Comparison of ENCODE assay signal across 20 cellular contexts in genomic region chr19:47323872-47324271, GRCh38. TPM values are rescaled to one million over a fixed set of nuclear protein-coding genes. Genes with fewer than 3 reads are reported as not detected.
DNase-seq lines count a peak whose midpoint lies in the region; ATAC-seq and TF ChIP-seq lines count a peak whose summit lies in the region.
"Had no signal": no experiment of that assay in that cellular context is flagged by ENCODE, and none has a peak within 500 bp of the region (broad histone marks: within the 10 kb centered on the region; RNA-seq: fewer than 3 reads in every experiment).

No MANE protein-coding gene starts in this region.

- H3K9me3 ChIP-seq in right atrium auricular region, result no peaks in the 10 kb centered on the region
- H3K9me3 ChIP-seq in right cardiac atrium (ENCODE audit: control insufficient read depth, low read length), result no peaks in the 10 kb centered on the region
- no peaks in the 10 kb centered on the region for H3K9me3 ChIP-seq in upper lobe of right lung
- H3K9me3 ChIP-seq in OCI-LY7 (ENCODE audit: low read length), result no peaks in the 10 kb centered on the region
- H3K9me3 ChIP-seq: vagina had no signal

- intact Hi-C loops in Right ventricle myocardium superior (cut with DNase I) (no loop called here), right cardiac atrium (cut with DNase I) (no loop called here), upper lobe of right lung (cut with DNase I) (no loop called here), OCI-LY7 (cut with micrococcal nuclease; ENCODE audit: unreplicated experiment) (no loop called here)

- H3K36me3 ChIP-seq in right atrium auricular region (no peaks in the 10 kb centered on the region), rectal smooth muscle tissue (ENCODE audit: control insufficient read depth, insufficient read depth, low read length) (peaks cover 3% of the 10 kb centered on the region), upper lobe of right lung (no peaks in the 10 kb centered on the region), OCI-LY7 (ENCODE audit: insufficient read depth, low read length) (no peaks in the 10 kb centered on the region)
- H3K36me3 ChIP-seq: vagina had no signal

- 71% methylated on average over 12 of the region's 12 CpGs for WGBS in right cardiac atrium

- no peaks in the 10 kb centered on the region for H3K9me2 ChIP-seq in OCI-LY7 (ENCODE audit: insufficient read depth, low read length)

- no peaks in the 10 kb centered on the region for H3K79me2 ChIP-seq in OCI-LY7 (ENCODE audit: insufficient read depth, low read depth, low read length)

- no peaks in the 10 kb centered on the region for H4K20me1 ChIP-seq in OCI-LY7 (ENCODE audit: insufficient read depth, low read length)

- POLR2A ChIA-PET in OCI-LY7 (lab: Charles Lee), result interaction anchor here (0.6 kb wide), 1 partner anchor 127 kb away, joined by 3 read pairs; no protein-coding TSS in a partner anchor

- DNase-seq in Right ventricle myocardium superior (no peak), right atrium auricular region (ENCODE audit: low spot score) (no peak), right cardiac atrium (peak in 1 of 3 donors; percentile 68), upper lobe of right lung (no peak), OCI-LY7 (ENCODE audit: low spot score) (no peak)
- DNase-seq: activated CD4-positive, alpha-beta T cell treated with anti-CD3 and anti-CD28 coated beads, Interleukin-2, amount 50 U/mL, for 48 hours; activated naive CD4-positive, alpha-beta T cell treated with Interleukin-2 at 50 U/mL for 16 hours; activated T-cell treated with anti-CD3 and anti-CD28 coated beads for 4 hours; NCI-H2029; SIG-M5; stimulated activated CD4-positive, alpha-beta T cell treated with anti-CD3 and anti-CD28 coated beads, Interleukin-1b, Interleukin-23, amount 100 ng/mL, for 48 hours; stimulated activated naive CD4-positive, alpha-beta T cell had no signal

- TF ChIP-seq CTCF in right atrium auricular region (IDR thresholded peaks at IDR 0.05), result no peak
- no peak for TF ChIP-seq CTCF in upper lobe of right lung (IDR thresholded peaks at IDR 0.05)
- no peak for TF ChIP-seq CTCF in OCI-LY7 (conservative IDR thresholded peaks at IDR 0.05; ENCODE audit: low read length)

- H3K27me3 ChIP-seq in right atrium auricular region, result no peaks in the 10 kb centered on the region
- no peaks in the 10 kb centered on the region for H3K27me3 ChIP-seq in right cardiac atrium (ENCODE audit: control insufficient read depth, insufficient read depth)
- no peaks in the 10 kb centered on the region for H3K27me3 ChIP-seq in rectal smooth muscle tissue (ENCODE audit: control insufficient read depth, insufficient read depth, low read length)
- H3K27me3 ChIP-seq in upper lobe of right lung, result peaks cover 5% of the 10 kb centered on the region
- H3K27me3 ChIP-seq: vagina had no signal

- ATAC-seq in Right ventricle myocardium superior (ENCODE audit: poor library complexity) (peak; percentile 64), right cardiac atrium (peak; percentile 49 to 69), upper lobe of right lung (peak; percentile 51), GM18861 (IDR thresholded peaks at IDR 0.05; ENCODE audit: unreplicated experiment) (no peak), GM18867 (IDR thresholded peaks at IDR 0.05; ENCODE audit: unreplicated experiment) (no peak)

- H3K9ac ChIP-seq in rectal smooth muscle tissue (ENCODE audit: low read length), result no peak overlapping the region
- H3K9ac ChIP-seq: KMS-11 had no signal

- H3K4me3 ChIP-seq in right atrium auricular region, result peak overlapping the region in 1 of 2 donors; percentile 4
- no peak overlapping the region for H3K4me3 ChIP-seq in right cardiac atrium (ENCODE audit: low read length)
- no peak overlapping the region for H3K4me3 ChIP-seq in rectal smooth muscle tissue (ENCODE audit: low read length)
- H3K4me3 ChIP-seq in upper lobe of right lung, result no peak overlapping the region
- H3K4me3 ChIP-seq in OCI-LY7 (ENCODE audit: low read depth, low read length, poor library complexity, severe bottlenecking), result no peak overlapping the region
- H3K4me3 ChIP-seq: vagina had no signal

- H3K27ac ChIP-seq in right atrium auricular region (peak overlapping the region in 1 of 2 donors; percentile 39), right cardiac atrium (ENCODE audit: low read length) (peak overlapping the region; percentile 1), rectal smooth muscle tissue (ENCODE audit: low read depth, low read length) (peak overlapping the region; percentile 46), upper lobe of right lung (peak overlapping the region; percentile 55), OCI-LY7 (ENCODE audit: low read depth, low read length, poor library complexity, severe bottlenecking) (no peak overlapping the region)
- H3K27ac ChIP-seq: KMS-11, vagina had no signal

- H3K4me1 ChIP-seq in right atrium auricular region, result no peaks in the 10 kb centered on the region
- no peaks in the 10 kb centered on the region for H3K4me1 ChIP-seq in right cardiac atrium (ENCODE audit: control insufficient read depth, insufficient read depth, low read length)
- H3K4me1 ChIP-seq in rectal smooth muscle tissue (ENCODE audit: control insufficient read depth, insufficient read depth, low read length), result no peaks in the 10 kb centered on the region
- no peaks in the 10 kb centered on the region for H3K4me1 ChIP-seq in upper lobe of right lung
- H3K4me1 ChIP-seq in OCI-LY7 (ENCODE audit: insufficient read depth, low read length, poor library complexity, severe bottlenecking), result no peaks in the 10 kb centered on the region
- H3K4me1 ChIP-seq: vagina had no signal

- H3K4me2 ChIP-seq in OCI-LY7 (ENCODE audit: low read length), result no peak overlapping the region
- H3K4me2 ChIP-seq: KMS-11 had no signal

- CTCF ChIA-PET in OCI-LY7 (lab: Charles Lee; ENCODE audit: unreplicated experiment), result no interaction called here

- H2AFZ ChIP-seq in OCI-LY7 (ENCODE audit: low read length), result no peak overlapping the region

- no TSS peak for BruUV-seq in OCI-LY7 (replicated peaks; lab: Mats Ljungman, UMichigan)

RNA-seq across cellular contexts. Expression of gene C5AR2, which starts 8.1 kb away (rescaled TPM):
- total RNA-seq in Right ventricle myocardium superior (0.78 TPM), right atrium auricular region (1 to 10 TPM; 1.1 to 3.3 TPM), right cardiac atrium (1 to 10 TPM in 3 of 4 donors, under 1 TPM in 1; 0.65 to 2.5 (median 1.4) TPM), upper lobe of right lung (3.5 TPM), OCI-LY7 (2022) (2.6 and 3.5 TPM in 2 replicates)
- polyA plus RNA-seq in right cardiac atrium, result 0.79 TPM
- 0.70 and 2.9 TPM in 2 replicates for total RNA-seq in OCI-LY7 (2014; rRNA removed; shearing (Covaris generic))
- total RNA-seq: astrocyte, fibroblast of villous mesenchyme, NCI-H460 had no signal

RNA-seq across cellular contexts. Expression of gene C5AR1, which starts 14.2 kb away (rescaled TPM):
- total RNA-seq in Right ventricle myocardium superior (3.4 TPM), right atrium auricular region (10 to 100 TPM in 1 of 2 donors, 1 to 10 TPM in 1; 4.6 to 14.3 TPM), right cardiac atrium (10 to 100 TPM in 1 of 4 donors, 1 to 10 TPM in 3; 5.9 to 11.7 (median 6.9) TPM), upper lobe of right lung (58.9 TPM), OCI-LY7 (2022) (1.1 TPM in 1 of 2 replicates, not detected in the other)
- 2.3 TPM for polyA plus RNA-seq in right cardiac atrium
- not detected in 2 replicates for total RNA-seq in OCI-LY7 (2014; rRNA removed; shearing (Covaris generic))

RNA-seq across cellular contexts. Expression of gene DHX34, which starts 25.2 kb away (rescaled TPM):
- total RNA-seq in Right ventricle myocardium superior, result 6.4 TPM
- total RNA-seq in right atrium auricular region, result 1 to 10 TPM; 5.1 to 8.2 TPM
- 1 to 10 TPM; 5.5 to 8.1 (median 6.1) TPM for total RNA-seq in right cardiac atrium
- polyA plus RNA-seq in right cardiac atrium, result 5.5 TPM
- total RNA-seq in upper lobe of right lung, result 15.8 TPM
- total RNA-seq in OCI-LY7 (2014; rRNA removed; shearing (Covaris generic)), result 23.0 and 32.2 TPM in 2 replicates
- 18.9 and 19.7 TPM in 2 replicates for total RNA-seq in OCI-LY7 (2022)

RNA-seq across cellular contexts. Expression of gene INAFM1, which starts 49.2 kb away (rescaled TPM):
- total RNA-seq in Right ventricle myocardium superior (10.4 TPM), right atrium auricular region (1 to 10 TPM; 1.9 to 7.0 TPM), right cardiac atrium (10 to 100 TPM; 13.3 to 16.9 (median 15.0) TPM), upper lobe of right lung (18.2 TPM), OCI-LY7 (2022) (7.6 and 10.3 TPM in 2 replicates)
- polyA plus RNA-seq in right cardiac atrium, result 7.0 TPM
- total RNA-seq in OCI-LY7 (2014; rRNA removed; shearing (Covaris generic)), result 4.6 and 5.0 TPM in 2 replicates

Comparison
In these comparisons a context has a peak if more than half of its experiments do, and no peak if none do; other contexts are left out.
1. ATAC-seq: peak in Right ventricle myocardium superior (single experiment), right cardiac atrium (2 of 2) and upper lobe of right lung (single experiment); none in GM18861 (single experiment) and GM18867 (single experiment).